1 cellular context compared by ENCODE assay signal in genomic region chr5:42614509-42614908, GRCh38.
TF ChIP-seq lines count a peak whose summit lies in the region.

No MANE protein-coding gene starts in this region.

TF ChIP-seq in IMR-90, 13 proteins besides CTCF, POLR2A, EP300 and RAD21:
- no peak for TF ChIP-seq MXI1 (IDR thresholded peaks at IDR 0.05; ENCODE audit: borderline replicate concordance, low read depth, low read length)
- TF ChIP-seq SMC3 (IDR thresholded peaks at IDR 0.05; ENCODE audit: low read depth, low read length): no peak
- no peak for TF ChIP-seq NFE2L2 (IDR thresholded peaks at IDR 0.05; ENCODE audit: low read depth, low read length)
- no peak for TF ChIP-seq BHLHE40 (IDR thresholded peaks at IDR 0.05; ENCODE audit: low read depth, low read length)
- TF ChIP-seq USF2 (IDR thresholded peaks at IDR 0.05; ENCODE audit: low read depth, low read length): no peak
- no peak for TF ChIP-seq MAZ (IDR thresholded peaks at IDR 0.05; ENCODE audit: borderline replicate concordance, low read depth, low read length)
- TF ChIP-seq CHD1 (IDR thresholded peaks at IDR 0.05; ENCODE audit: low read depth, low read length): no peak
- no peak for TF ChIP-seq CEBPB (IDR thresholded peaks at IDR 0.05; ENCODE audit: low read depth, low read length)
- no peak for TF ChIP-seq ELK1 (IDR thresholded peaks at IDR 0.05; ENCODE audit: borderline replicate concordance, low read depth, low read length)
- TF ChIP-seq MAFK (IDR thresholded peaks at IDR 0.05; ENCODE audit: low read depth, low read length): no peak
